Comparison of ENCODE assay signal across 22 cellular contexts in genomic region chr1:157292809-157293564, GRCh38.
"Had no signal": no experiment of that assay in that cellular context is flagged by ENCODE, and none has a peak within 500 bp of the region (broad histone marks: within the 10 kb centered on the region; RNA-seq: fewer than 3 reads in every experiment).

No MANE protein-coding gene starts in this region.

- H3K27ac Mint-ChIP-seq: dendritic cell treated with granulocyte-macrophage colony-stimulating factor and Interleukin-4, amounts not matched to agents 40 ng/mL and 50 ng/mL, for 4 days; memory B cell; natural killer cell; stimulated activated naive B cell treated with anti-CD40 and anti-IgM and Interleukin-4, amounts not matched to agents 10 μg/mL and 1 μg/mL and 100 μg/mL, for 72 hours; stimulated activated naive CD8-positive, alpha-beta T cell treated with anti-CD3 and anti-CD28 coated beads, Interleukin-15, Interleukin-2, amounts not matched to agents 100 ng/mL and 50 ng/mL, for 24 hours had no signal

- H3K36me3 Mint-ChIP-seq: memory B cell; natural killer cell; stimulated activated naive B cell treated with anti-CD40 and anti-IgM and Interleukin-4, amounts not matched to agents 10 μg/mL and 1 μg/mL and 100 μg/mL, for 72 hours had no signal

- H3K36me3 ChIP-seq: gastrocnemius medialis, neutrophil, spleen, thoracic aorta, tibial nerve, upper lobe of left lung had no signal

- H3K4me3 Mint-ChIP-seq: dendritic cell treated with granulocyte-macrophage colony-stimulating factor and Interleukin-4, amounts not matched to agents 40 ng/mL and 50 ng/mL, for 4 days; memory B cell; natural killer cell; stimulated activated naive B cell treated with anti-CD40 and anti-IgM and Interleukin-4, amounts not matched to agents 10 μg/mL and 1 μg/mL and 100 μg/mL, for 72 hours; stimulated activated naive CD8-positive, alpha-beta T cell treated with anti-CD3 and anti-CD28 coated beads, Interleukin-15, Interleukin-2, amounts not matched to agents 100 ng/mL and 50 ng/mL, for 24 hours had no signal

- ATAC-seq: gastrocnemius medialis; left lobe of liver; natural killer cell; psoas muscle; right cardiac atrium; stimulated activated naive B cell treated with anti-CD40 and anti-IgM and Interleukin-4, amounts not matched to agents 10 μg/mL and 1 μg/mL and 100 μg/mL, for 72 hours had no signal

- H3K27me3 ChIP-seq: gastrocnemius medialis, neutrophil, tibial nerve, upper lobe of left lung had no signal

- H3K4me1 ChIP-seq: gastrocnemius medialis, psoas muscle, spleen, tibial nerve, upper lobe of left lung had no signal

- H3K27ac ChIP-seq: gastrocnemius medialis, neutrophil, psoas muscle, skin epidermis, spleen, thoracic aorta, tibial nerve, upper lobe of left lung had no signal

- H3K4me1 Mint-ChIP-seq: natural killer cell had no signal

- H3K4me3 ChIP-seq: gastrocnemius medialis, lung, psoas muscle, skin epidermis, spleen, thoracic aorta, tibial nerve, upper lobe of left lung had no signal

- H3K9me3 Mint-ChIP-seq: dendritic cell treated with granulocyte-macrophage colony-stimulating factor and Interleukin-4, amounts not matched to agents 40 ng/mL and 50 ng/mL, for 4 days; memory B cell; natural killer cell; stimulated activated naive B cell treated with anti-CD40 and anti-IgM and Interleukin-4, amounts not matched to agents 10 μg/mL and 1 μg/mL and 100 μg/mL, for 72 hours; stimulated activated naive CD8-positive, alpha-beta T cell treated with anti-CD3 and anti-CD28 coated beads, Interleukin-15, Interleukin-2, amounts not matched to agents 100 ng/mL and 50 ng/mL, for 24 hours had no signal

- H3K9me3 ChIP-seq: gastrocnemius medialis, neutrophil, psoas muscle, spleen, thoracic aorta, tibial nerve, upper lobe of left lung had no signal

- DNase-seq: effector memory CD4-positive, alpha-beta T cell; erythroblast; gastrocnemius medialis; head of caudate nucleus; kidney; natural killer cell; posterior cingulate gyrus; psoas muscle; right cardiac atrium; spleen; stimulated activated CD4-positive, alpha-beta T cell treated with anti-CD3 and anti-CD28 coated beads, Interleukin-4, amount 100 ng/mL, for 4 hours; stimulated activated naive B cell treated with anti-CD40 and anti-IgM and Interleukin-4, amounts not matched to agents 10 μg/mL and 1 μg/mL and 100 μg/mL, for 72 hours; upper lobe of left lung had no signal
